In genomic region chr3:31957106-31957505, GRCh38 we compare ENCODE assay signal across 27 cellular contexts. TPM values are rescaled to one million over a fixed set of nuclear protein-coding genes. Genes with fewer than 3 reads are reported as not detected.
A peak's percentile ranks its signal among the peaks of the same experiment; 100 is the strongest.
DNase-seq lines count a peak whose midpoint lies in the region; ATAC-seq and TF ChIP-seq lines count a peak whose summit lies in the region.
"Had no signal": no experiment of that assay in that cellular context is flagged by ENCODE, and none has a peak within 500 bp of the region (broad histone marks: within the 10 kb centered on the region; RNA-seq: fewer than 3 reads in every experiment).

No MANE protein-coding gene starts in this region.

- H3K4me3 Mint-ChIP-seq in IgD-negative memory B cell, result peak overlapping the region; percentile 69 to 95 (median 90)
- H3K4me3 Mint-ChIP-seq in stimulated activated memory B cell treated with anti-CD40 and anti-IgM and Interleukin-4, amounts not matched to agents 10 μg/mL and 1 μg/mL and 100 μg/mL, for 72 hours, result peak overlapping the region; percentile 13
- H3K4me3 Mint-ChIP-seq: natural killer cell treated with Interleukin-12 subunit alpha and Interleukin-12 subunit beta and Interleukin-15 and Interleukin-18, amount 100 ng/mL, for 72 hours; T-helper 1 cell treated with Interleukin-12 subunit alpha and Interleukin-12 subunit beta and Interleukin-4 antibody, amounts not matched to agents 30 μg/mL and 1 μg/mL, for 36 hours had no signal

- no peak for TF ChIP-seq CTCF in cardiac fibroblast (IDR thresholded peaks at IDR 0.05; ENCODE audit: low read depth, low read length)

- H3K36me3 Mint-ChIP-seq in IgD-negative memory B cell, result peaks cover 5% of the 10 kb centered on the region
- peaks cover 18% of the 10 kb centered on the region for H3K36me3 Mint-ChIP-seq in stimulated activated memory B cell treated with anti-CD40 and anti-IgM and Interleukin-4, amounts not matched to agents 10 μg/mL and 1 μg/mL and 100 μg/mL, for 72 hours
- H3K36me3 Mint-ChIP-seq: natural killer cell treated with Interleukin-12 subunit alpha and Interleukin-12 subunit beta and Interleukin-15 and Interleukin-18, amount 100 ng/mL, for 72 hours had no signal

- peaks cover 53 to 78% (median 64%) of the 10 kb centered on the region in 3 donors for H3K4me1 Mint-ChIP-seq in IgD-negative memory B cell
- peaks cover 82% of the 10 kb centered on the region for H3K4me1 Mint-ChIP-seq in stimulated activated memory B cell treated with anti-CD40 and anti-IgM and Interleukin-4, amounts not matched to agents 10 μg/mL and 1 μg/mL and 100 μg/mL, for 72 hours

- DNase-seq in cardiac fibroblast (ENCODE audit: low read depth in 2 of 2) (peak; percentile 31 to 71), myocyte (ENCODE audit: low read depth) (peak; percentile 93), SHP77 treated with DMSO at 0.1 percent for 48 hours (lab: John Stamatoyannopoulos, UW) (no peak), T-helper 9 cell (no peak)
- DNase-seq: activated naive CD4-positive, alpha-beta T cell; anterior cingulate cortex; Calu3; cerebellar nuclear complex; effector CD4-positive, alpha-beta T cell; erythroblast; IMR-90; mesendoderm; MG63; NCI-H1436 treated with DMSO at 0.1 percent for 48 hours; NCI-H748 treated with DMSO at 0.1 percent for 48 hours; stimulated activated CD4-positive, alpha-beta T cell treated with anti-CD3 and anti-CD28 coated beads, Interleukin-2, amount 100 ng/mL, for 48 hours; stomach had no signal

- peaks cover 0 to 8% (median 2%) of the 10 kb centered on the region in 3 donors for H3K9me3 Mint-ChIP-seq in IgD-negative memory B cell
- H3K9me3 Mint-ChIP-seq in stimulated activated memory B cell treated with anti-CD40 and anti-IgM and Interleukin-4, amounts not matched to agents 10 μg/mL and 1 μg/mL and 100 μg/mL, for 72 hours, result peaks cover 8% of the 10 kb centered on the region

- H3K27ac Mint-ChIP-seq in IgD-negative memory B cell, result peak overlapping the region; percentile 93 to 98 (median 98)
- H3K27ac Mint-ChIP-seq in stimulated activated memory B cell treated with anti-CD40 and anti-IgM and Interleukin-4, amounts not matched to agents 10 μg/mL and 1 μg/mL and 100 μg/mL, for 72 hours, result peak overlapping the region; percentile 88
- H3K27ac Mint-ChIP-seq: natural killer cell treated with Interleukin-12 subunit alpha and Interleukin-12 subunit beta and Interleukin-15 and Interleukin-18, amount 100 ng/mL, for 72 hours; T-helper 1 cell treated with Interleukin-12 subunit alpha and Interleukin-12 subunit beta and Interleukin-4 antibody, amounts not matched to agents 30 μg/mL and 1 μg/mL, for 36 hours had no signal

- ATAC-seq in stimulated activated memory B cell treated with anti-CD40 and anti-IgM and Interleukin-4, amounts not matched to agents 10 μg/mL and 1 μg/mL and 100 μg/mL, for 72 hours, result no peak
- ATAC-seq in HG02623 (IDR thresholded peaks at IDR 0.05; ENCODE audit: unreplicated experiment) (no peak), GM19455 (IDR thresholded peaks at IDR 0.05; ENCODE audit: unreplicated experiment) (no peak)
- ATAC-seq: natural killer cell treated with Interleukin-12 subunit alpha and Interleukin-12 subunit beta and Interleukin-15 and Interleukin-18, amount 100 ng/mL, for 72 hours had no signal

- H3K4me3 ChIP-seq in cardiac fibroblast (replicated peaks in 1 of 2; ENCODE audit: low read depth in 2 of 2, low read length in 2 of 2), result no peak overlapping the region
- H3K4me3 ChIP-seq: BLaER1 treated with 17β-estradiol and CSF1 and Interleukin-3, amounts not matched to agents 10 nM and 100 nM; MG63; SJCRH30; skin epidermis; stomach had no signal

- no peaks in the 10 kb centered on the region for H3K27me3 Mint-ChIP-seq in IgD-negative memory B cell
- H3K27me3 Mint-ChIP-seq in stimulated activated memory B cell treated with anti-CD40 and anti-IgM and Interleukin-4, amounts not matched to agents 10 μg/mL and 1 μg/mL and 100 μg/mL, for 72 hours, result no peaks in the 10 kb centered on the region

RNA-seq across cellular contexts. Expression of gene OSBPL10, which starts 24.0 kb away (rescaled TPM):
- 126 TPM for polyA plus RNA-seq in IgD-negative memory B cell
- total RNA-seq in myocyte, result 15.2 and 15.5 TPM in 2 replicates
- polyA plus RNA-seq in myocyte (2012), result 26.9 TPM

RNA-seq across cellular contexts. Expression of gene ZNF860, which starts 24.4 kb away (rescaled TPM):
- 27.7 TPM for polyA plus RNA-seq in IgD-negative memory B cell
- total RNA-seq in myocyte, result 0.36 and 0.48 TPM in 2 replicates
- polyA plus RNA-seq in myocyte (2012), result 0.26 TPM
- total RNA-seq: A673; natural killer cell treated with Interleukin-12 subunit alpha and Interleukin-12 subunit beta and Interleukin-15 and Interleukin-18, amount 100 ng/mL, for 72 hours had no signal

Comparison
In these comparisons a context has a peak if more than half of its experiments do, and no peak if none do; other contexts are left out.
1. DNase-seq: peak in cardiac fibroblast (2 of 2) and myocyte (single experiment); none in SHP77 treated with DMSO at 0.1 percent for 48 hours (single experiment) and T-helper 9 cell (single experiment).